Comparison of ENCODE assay signal across 18 cellular contexts in the genomic region with DNA sequence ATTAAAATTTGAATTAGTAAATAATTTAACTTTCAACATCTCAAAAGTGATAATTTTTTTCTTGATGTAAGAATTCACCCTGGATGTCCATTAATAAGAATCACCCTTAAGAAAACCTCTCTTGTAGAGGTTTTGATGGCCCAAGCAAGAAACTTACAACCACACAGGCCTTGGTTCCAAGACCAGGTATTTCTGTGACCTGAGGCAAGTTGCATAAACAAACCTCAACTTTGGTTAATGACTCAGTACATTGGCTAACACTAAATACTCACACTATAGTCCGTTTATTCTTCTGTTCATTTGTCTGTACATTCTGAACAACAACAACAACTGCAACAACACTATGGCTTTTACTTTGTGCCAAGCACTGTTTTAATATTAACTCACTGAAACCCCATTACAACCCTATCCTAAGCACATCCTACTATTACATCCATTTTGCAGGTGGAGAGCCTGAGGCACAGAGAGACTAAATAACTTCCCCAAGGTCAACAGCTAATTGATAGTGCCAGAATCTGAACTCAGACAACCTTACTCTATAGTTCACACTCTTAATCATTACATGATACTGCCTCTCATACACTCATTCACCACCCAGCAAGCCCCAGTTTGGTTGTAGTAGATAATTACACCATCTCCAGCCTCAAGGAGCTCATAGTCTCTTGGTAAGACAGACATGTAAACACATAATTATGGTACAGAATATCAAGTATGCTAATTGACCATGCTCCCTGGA. TPM values are rescaled to one million over a fixed set of nuclear protein-coding genes. Genes with fewer than 3 reads are reported as not detected.
DNase-seq lines count a peak whose midpoint lies in the region; ATAC-seq, FAIRE-seq and TF ChIP-seq lines count a peak whose summit lies in the region.
"Had no signal": no experiment of that assay in that cellular context is flagged by ENCODE, and none has a peak within 500 bp of the region (broad histone marks: within the 10 kb centered on the region; RNA-seq: fewer than 3 reads in every experiment).

No MANE protein-coding gene starts in this region.

- no peak for TF ChIP-seq EP300 in K562 (IDR thresholded peaks at IDR 0.05; ENCODE audit: low read length)

- CTCF ChIA-PET in IMR-90 (lab: Yijun Ruan, JAX), result interaction anchor here (2.1 kb wide), 1 partner anchor 17 kb away, joined by 6 read pairs; no protein-coding TSS in a partner anchor
- CTCF ChIA-PET in K562 (lab: Yijun Ruan, JAX; ENCODE audit: low intra/inter-chr PET ratio), result no interaction called here

- DNase-seq in AG10803 (ENCODE audit: low read depth) (peak; percentile 50), IMR-90 (peak; percentile 43), K562 (ENCODE audit: extremely low read depth in 1 of 4, low spot score in 3 of 4) (no peak), keratinocyte (ENCODE audit: low read depth, low spot score) (peak; percentile 26), colonic mucosa (no peak), thyroid gland (no peak), left cardiac atrium (no peak), COLO668 (lab: John Stamatoyannopoulos, UW; ENCODE audit: unreplicated experiment) (no peak)
- DNase-seq: activated CD4-positive, alpha-beta T cell treated with anti-CD3 and anti-CD28 coated beads for 1 hour; activated naive CD8-positive, alpha-beta T cell treated with anti-CD3 and anti-CD28 coated beads for 36 hours; esophagus squamous epithelium; KG1; mesendoderm; NCI-H187; stimulated activated naive CD4-positive, alpha-beta T cell treated with Interleukin-2 at 50 U/mL for 16 hours; T-helper 17 cell had no signal

- no peak overlapping the region for H3K56ac ChIP-seq in IMR-90 (ENCODE audit: extremely low read depth, insufficient read depth, low read length)

- H3K79me2 ChIP-seq in K562 (ENCODE audit: control insufficient read depth, insufficient read depth, low read length), result no peaks in the 10 kb centered on the region
- no peaks in the 10 kb centered on the region for H3K79me2 ChIP-seq in keratinocyte (ENCODE audit: control insufficient read depth, insufficient read depth, low read length)

- peak overlapping the region; percentile 84 for H2BK20ac ChIP-seq in IMR-90 (ENCODE audit: low read depth, low read length)

- ATAC-seq in IMR-90 (ENCODE audit: low read depth) (no peak), K562 (no peak), left cardiac atrium (no peak)
- ATAC-seq: Right ventricle myocardium inferior, T-helper 17 cell had no signal

- no TSS peak for BruUV-seq in IMR-90 (replicated peaks; lab: Mats Ljungman, UMichigan)
- BruUV-seq in K562 (replicated peaks; lab: Mats Ljungman, UMichigan), result no TSS peak

- peak overlapping the region; percentile 38; the same call in 1 of the 2 replicates for H4K5ac ChIP-seq in IMR-90 (ENCODE audit: low read depth, low read length)

- FAIRE-seq in K562 (lab: Jason Lieb, UNC), result no peak
- FAIRE-seq in keratinocyte (lab: Jason Lieb, UNC), result peak; percentile 97

- peak overlapping the region; percentile 77 for H4K91ac ChIP-seq in IMR-90 (ENCODE audit: insufficient read depth, low read depth, low read length)

- in situ Hi-C loops in IMR-90 (cut with MboI; ENCODE audit: low sequenced_read_pairs), result no loop called here
- in situ Hi-C loops in K562 (cut with MboI), result no loop called here

- POLR2A ChIA-PET in IMR-90 (lab: Charles Lee; ENCODE audit: unreplicated experiment), result no interaction called here
- POLR2A ChIA-PET in K562 (lab: Yijun Ruan, JAX), result no interaction called here

- TF ChIP-seq POLR2A in IMR-90 (IDR thresholded peaks at IDR 0.05; ENCODE audit: low read depth, low read length), result no peak
- no peak for TF ChIP-seq POLR2A in K562 (conservative IDR thresholded peaks at IDR 0.05)
- TF ChIP-seq POLR2A in thyroid gland (IDR thresholded peaks at IDR 0.05), result no peak

- H3K79me1 ChIP-seq in IMR-90 (ENCODE audit: low read depth in 1 of 2, low read length in 2 of 2), result no peaks in the 10 kb centered on the region

- no peaks in the 10 kb centered on the region for H3K27me3 ChIP-seq in IMR-90 (ENCODE audit: control insufficient read depth, insufficient read depth, low read length)
- peaks cover 0 to 3% of the 10 kb centered on the region in 2 experiments; a peak in 2 of 5 replicates for H3K27me3 ChIP-seq in K562 (ENCODE audit: control insufficient read depth in 2 of 2, insufficient read depth in 2 of 2, low read length in 2 of 2)
- H3K27me3 ChIP-seq in keratinocyte (ENCODE audit: control insufficient read depth, extremely low read depth, insufficient read depth, low read length), result no peaks in the 10 kb centered on the region
- H3K27me3 ChIP-seq in colonic mucosa, result no peaks in the 10 kb centered on the region
- no peaks in the 10 kb centered on the region for H3K27me3 ChIP-seq in thyroid gland
- H3K27me3 ChIP-seq: esophagus squamous epithelium had no signal

- peak overlapping the region; percentile 95 for H2BK5ac ChIP-seq in IMR-90 (ENCODE audit: low read depth, low read length, poor library complexity, severe bottlenecking)

- H3K4me2 ChIP-seq in IMR-90 (ENCODE audit: low read depth, low read length) (no peak overlapping the region), K562 (ENCODE audit: insufficient read depth, low read length) (no peak overlapping the region), keratinocyte (ENCODE audit: control insufficient read depth, extremely low read depth, insufficient read depth, low read depth, low read length) (peak overlapping the region; percentile 18)

- H3K23ac ChIP-seq in IMR-90 (ENCODE audit: low read depth, low read length), result peak overlapping the region; percentile 21; the same call in 1 of the 2 replicates

- dilution Hi-C loops in IMR-90 (cut with HindIII; ENCODE audit: low sequenced_read_pairs, unreplicated experiment), result no loop called here
- dilution Hi-C loops in keratinocyte (cut with MboI; ENCODE audit: extremely low pct_ligation_motif_present, low sequenced_read_pairs), result no loop called here

- no peak overlapping the region for H2AFZ ChIP-seq in IMR-90 (replicated peaks; ENCODE audit: low read length, poor library complexity)
- no peak overlapping the region for H2AFZ ChIP-seq in K562 (ENCODE audit: low read depth, low read length)
- no peak overlapping the region for H2AFZ ChIP-seq in keratinocyte (ENCODE audit: control insufficient read depth, low read length)

- TF ChIP-seq CTCF in AG10803 (conservative IDR thresholded peaks at IDR 0.05; ENCODE audit: low read length) (no peak), IMR-90 (conservative IDR thresholded peaks at IDR 0.05; ENCODE audit: low read depth, low read length) (no peak), K562 (IDR thresholded peaks at IDR 0.05 in 2 of 3, conservative IDR thresholded peaks at IDR 0.05 in 1 of 3; ENCODE audit: insufficient read depth in 2 of 3, low read depth in 1 of 3, low read length in 3 of 3) (no peak), keratinocyte (optimal IDR thresholded peaks at IDR 0.05 in 1 of 3, IDR thresholded peaks at IDR 0.05 in 1 of 3, conservative IDR thresholded peaks at IDR 0.05 in 1 of 3; ENCODE audit: extremely low read depth in 1 of 3, insufficient read depth in 2 of 3, low read length in 3 of 3) (no peak), colonic mucosa (IDR thresholded peaks at IDR 0.05) (no peak), thyroid gland (IDR thresholded peaks at IDR 0.05) (no peak)

- no peak overlapping the region for H3K4me3 ChIP-seq in AG10803 (ENCODE audit: low read length)
- no peak overlapping the region for H3K4me3 ChIP-seq in IMR-90 (ENCODE audit: insufficient read depth, low read depth, low read length)
- H3K4me3 ChIP-seq in K562, result no peak overlapping the region
- no peak overlapping the region for H3K4me3 ChIP-seq in keratinocyte (ENCODE audit: control insufficient read depth in 2 of 3, extremely low read depth in 1 of 3, insufficient read depth in 2 of 3, low read depth in 1 of 3, low read length in 3 of 3)
- no peak overlapping the region for H3K4me3 ChIP-seq in colonic mucosa
- no peak overlapping the region for H3K4me3 ChIP-seq in thyroid gland (replicated peaks in 1 of 3)
- H3K4me3 ChIP-seq: coronary artery, esophagus squamous epithelium had no signal

- intact Hi-C loops in IMR-90 (cut with micrococcal nuclease), result loop anchor here (5.0 kb wide), 1 partner anchor 44 kb away; no protein-coding TSS in a partner anchor
- intact Hi-C loops in K562 (cut with micrococcal nuclease), result no loop called here
- intact Hi-C loops in colonic mucosa (cut with DNase I), result no loop called here
- intact Hi-C loops in thyroid gland (cut with DNase I), result no loop called here
- intact Hi-C loops in left cardiac atrium (cut with DNase I), result no loop called here

- peak overlapping the region; percentile 86 for H2AK5ac ChIP-seq in IMR-90 (ENCODE audit: low read depth, low read length)

- H3K18ac ChIP-seq in IMR-90 (ENCODE audit: low read depth, low read length), result peak overlapping the region; percentile 85; the same call in 1 of the 2 replicates

- H4K20me1 ChIP-seq in IMR-90 (ENCODE audit: insufficient read depth, low read length) (no peaks in the 10 kb centered on the region), K562 (replicated peaks; ENCODE audit: control insufficient read depth, insufficient read depth, low read length) (no peaks in the 10 kb centered on the region), keratinocyte (ENCODE audit: control insufficient read depth, extremely low read depth, insufficient read depth, low read length) (no peaks in the 10 kb centered on the region)

- peak overlapping the region; percentile 51; the same call in 1 of the 2 replicates for H3K4ac ChIP-seq in IMR-90 (ENCODE audit: low read depth, low read length)

- H2BK120ac ChIP-seq in IMR-90 (ENCODE audit: low read depth, low read length), result peak overlapping the region; percentile 95

- 17% methylated on average over 1 of the region's 1 CpG; no CpG with 5 or more reads in 1 of the 2 experiments for WGBS in IMR-90 (ENCODE audit: extremely low coverage in 2 of 2, insufficient read length in 1 of 2), 2 experiments
- 0% methylated on average over 1 of the region's 1 CpG for WGBS in K562 (ENCODE audit: insufficient coverage, low coverage, missing lambda C conversion rate)
- WGBS in thyroid gland, 2 donors, result 90 to 93% methylated on average over 1 of the region's 1 CpG

- peak overlapping the region; percentile 32 to 54; a peak in 2 of 4 replicates for H4K8ac ChIP-seq in IMR-90 (ENCODE audit: low read depth in 2 of 2, low read length in 2 of 2)

- H3K14ac ChIP-seq in IMR-90 (replicated peaks; ENCODE audit: low read depth, low read length), result peak overlapping the region; percentile 70

- H3K27ac ChIP-seq in IMR-90 (ENCODE audit: insufficient read depth, low read length) (no peak overlapping the region), K562 (ENCODE audit: extremely low read depth, low read depth, low read length) (no peak overlapping the region), keratinocyte (ENCODE audit: control insufficient read depth, insufficient read depth, low read length) (peak overlapping the region; percentile 23), colonic mucosa (no peak overlapping the region), thyroid gland (no peak overlapping the region)
- H3K27ac ChIP-seq: coronary artery, esophagus squamous epithelium had no signal

- H3K36me3 ChIP-seq in IMR-90 (ENCODE audit: control insufficient read depth, insufficient read depth, low read length) (no peaks in the 10 kb centered on the region), K562 (ENCODE audit: control insufficient read depth, insufficient read depth, low read length) (no peaks in the 10 kb centered on the region), keratinocyte (ENCODE audit: control insufficient read depth in 2 of 2, extremely low read depth in 1 of 2, insufficient read depth in 2 of 2, low read length in 2 of 2) (no peaks in the 10 kb centered on the region), colonic mucosa (no peaks in the 10 kb centered on the region), thyroid gland (no peaks in the 10 kb centered on the region)
- H3K36me3 ChIP-seq: esophagus squamous epithelium had no signal

- H3K4me1 ChIP-seq in IMR-90 (ENCODE audit: control insufficient read depth, insufficient read depth, low read length) (peaks cover 11% of the 10 kb centered on the region), K562 (replicated peaks in 1 of 2; ENCODE audit: control insufficient read depth in 2 of 2, insufficient read depth in 2 of 2, low read length in 2 of 2) (no peaks in the 10 kb centered on the region), keratinocyte (ENCODE audit: control insufficient read depth, extremely low read depth, insufficient read depth, low read length) (peaks cover 27% of the 10 kb centered on the region), colonic mucosa (no peaks in the 10 kb centered on the region), thyroid gland (peaks cover 6 to 31% of the 10 kb centered on the region in 2 donors)

- H3K9me3 ChIP-seq in IMR-90 (ENCODE audit: control insufficient read depth, insufficient read depth, low read length), result no peaks in the 10 kb centered on the region
- H3K9me3 ChIP-seq in K562 (replicated peaks; ENCODE audit: control insufficient read depth, insufficient read depth, low read depth, low read length), result no peaks in the 10 kb centered on the region
- H3K9me3 ChIP-seq in keratinocyte (ENCODE audit: control insufficient read depth, low read depth, low read length), result no peaks in the 10 kb centered on the region
- H3K9me3 ChIP-seq in colonic mucosa, result no peaks in the 10 kb centered on the region
- no peaks in the 10 kb centered on the region for H3K9me3 ChIP-seq in thyroid gland
- H3K9me3 ChIP-seq: esophagus squamous epithelium had no signal

- peaks cover 10% of the 10 kb centered on the region; the same call in 1 of the 2 replicates for H3K9me1 ChIP-seq in IMR-90 (ENCODE audit: insufficient read depth, low read length)
- no peaks in the 10 kb centered on the region for H3K9me1 ChIP-seq in K562 (ENCODE audit: control insufficient read depth, insufficient read depth, low read length)
- no peaks in the 10 kb centered on the region for H3K9me1 ChIP-seq in keratinocyte (ENCODE audit: control insufficient read depth, extremely low read depth, insufficient read depth, low read length)

- H3K9ac ChIP-seq in IMR-90 (ENCODE audit: low read depth, low read length) (no peak overlapping the region), K562 (ENCODE audit: insufficient read depth in 1 of 2, low read depth in 2 of 2, low read length in 2 of 2) (no peak overlapping the region), keratinocyte (ENCODE audit: control insufficient read depth, extremely low read depth, insufficient read depth, low read length) (no peak overlapping the region), colonic mucosa (ENCODE audit: low read depth in 2 of 2, low read length in 2 of 2) (no peak overlapping the region)

- no peak overlapping the region for H2AK9ac ChIP-seq in IMR-90 (replicated peaks; ENCODE audit: low read depth, low read length, poor library complexity)

- H2BK15ac ChIP-seq in IMR-90 (ENCODE audit: low read depth, low read length), result peak overlapping the region; percentile 93

- no peak for TF ChIP-seq RAD21 in IMR-90 (IDR thresholded peaks at IDR 0.05; ENCODE audit: low read length)
- no peak for TF ChIP-seq RAD21 in K562 (CRISPR knock-in tag; conservative IDR thresholded peaks at IDR 0.05 in 1 of 2, IDR thresholded peaks at IDR 0.05 in 1 of 2)

RNA-seq across cellular contexts. Expression of a gene that starts 6.6 kb away (rescaled TPM):
- total RNA-seq in IMR-90 (2012; rRNA removed), result 1.7 and 1.8 TPM in 2 replicates
- polyA plus RNA-seq in IMR-90 (2012; rRNA removed), result 0.55 and 0.63 TPM in 2 replicates
- 0.11 and 0.47 TPM in 2 replicates for polyA plus RNA-seq in IMR-90 (2012; cell fraction: cytosol; rRNA removed)
- polyA plus RNA-seq in IMR-90 (2012; cell fraction: nucleus; rRNA removed; ENCODE audit: low replicate concordance), result 0.18 and 1.1 TPM in 2 replicates
- total RNA-seq in K562 (2011; cell fraction: chromatin; rRNA removed; ENCODE audit: low replicate concordance), result 130 and 187 TPM in 2 replicates
- total RNA-seq in K562 (2011; cell fraction: nucleolus; rRNA removed), result 41.4 and 51.2 TPM in 2 replicates
- 79.8 and 105 TPM in 2 replicates for total RNA-seq in K562 (2011; cell fraction: nucleoplasm; rRNA removed)
- total RNA-seq in K562 (2014; rRNA removed), result 11.9 and 16.0 TPM in 2 replicates
- 25.2 and 32.8 TPM in 2 replicates for total RNA-seq in K562 (2014; rRNA removed; fragmentation: Illumina TruSeq; extraction: Trizol)
- total RNA-seq in K562 (2015; rRNA removed; fragmentation: Illumina TruSeq; extraction: Trizol), result 24.9 and 28.4 TPM in 2 replicates
- 25.0 and 32.3 TPM in 2 replicates for total RNA-seq in K562 (2021)
- 3.2 and 17.9 TPM in 2 replicates for polyA plus RNA-seq in K562 (2011; rRNA removed)
- polyA plus RNA-seq in K562 (2011; cell fraction: cytosol; rRNA removed), result 1.3 and 6.8 TPM in 2 replicates
- polyA plus RNA-seq in K562 (2011; cell fraction: nucleus; rRNA removed), result 3.0 and 17.5 TPM in 2 replicates
- polyA plus RNA-seq in K562 (2012), result 18.0 and 29.8 TPM in 2 replicates
- 23.9 and 24.4 TPM in 2 replicates for polyA plus RNA-seq in K562 (2014; fragmentation: Illumina TruSeq; extraction: Trizol)
- 10 to 100 TPM in 1 of 2 experiments, 1 to 10 TPM in 1; 10.0 to 10.5 TPM for polyA plus RNA-seq in K562 (2014; fragmentation: Nextera tagmentation; extraction: Ambion mirVana)
- polyA plus RNA-seq in K562 (2014; rRNA removed), result 15.0 and 17.0 TPM in 2 replicates
- polyA minus RNA-seq in K562 (2011; rRNA and poly(A)+ RNA removed), result 11.4 and 62.0 TPM in 2 replicates
- 3.7 and 14.5 TPM in 2 replicates for polyA minus RNA-seq in K562 (2011; cell fraction: cytosol; rRNA and poly(A)+ RNA removed)
- 15.2 and 44.4 TPM in 2 replicates for polyA minus RNA-seq in K562 (2011; cell fraction: nucleus; rRNA and poly(A)+ RNA removed)
- polyA plus RNA-seq in keratinocyte, result 8.2 to 9.1 TPM (median 8.3 TPM) in 3 replicates
- polyA plus RNA-seq in keratinocyte (2011; ENCODE audit: low read depth), result 24.9 TPM
- 4.8 and 8.0 TPM in 2 replicates for polyA plus RNA-seq in keratinocyte (2011; cell fraction: cytosol; rRNA removed)
- polyA plus RNA-seq in keratinocyte (2011; cell fraction: nucleus; rRNA removed), result 11.4 and 14.2 TPM in 2 replicates
- 5.9 and 7.2 TPM in 2 replicates for polyA plus RNA-seq in keratinocyte (2012; ENCODE audit: low replicate concordance)
- polyA minus RNA-seq in keratinocyte, result 8.6 to 32.0 TPM (median 27.7 TPM) in 3 replicates
- 9.8 TPM for polyA minus RNA-seq in keratinocyte (2011; cell fraction: cytosol; rRNA and poly(A)+ RNA removed)
- polyA minus RNA-seq in keratinocyte (2011; cell fraction: nucleus; rRNA and poly(A)+ RNA removed), result 23.5 and 49.6 TPM in 2 replicates
- total RNA-seq in colonic mucosa, result 10 to 100 TPM; 34.6 to 82.8 TPM
- 100 to 1,000 TPM in 3 of 4 donors, 10 to 100 TPM in 1; 56.6 to 118 (median 115) TPM for total RNA-seq in thyroid gland
- 100 to 1,000 TPM; 142 to 199 TPM for total RNA-seq in left cardiac atrium

Comparison
In these comparisons a context has a peak if more than half of its experiments do, and no peak if none do; other contexts are left out.
1. DNase-seq: peak in AG10803 (single experiment), IMR-90 (single experiment) and keratinocyte (single experiment); none in K562 (0 of 4), colonic mucosa (single experiment), thyroid gland (0 of 2), left cardiac atrium (single experiment) and COLO668 (single experiment).